8 cellular contexts compared by ENCODE assay signal in the genomic region with DNA sequence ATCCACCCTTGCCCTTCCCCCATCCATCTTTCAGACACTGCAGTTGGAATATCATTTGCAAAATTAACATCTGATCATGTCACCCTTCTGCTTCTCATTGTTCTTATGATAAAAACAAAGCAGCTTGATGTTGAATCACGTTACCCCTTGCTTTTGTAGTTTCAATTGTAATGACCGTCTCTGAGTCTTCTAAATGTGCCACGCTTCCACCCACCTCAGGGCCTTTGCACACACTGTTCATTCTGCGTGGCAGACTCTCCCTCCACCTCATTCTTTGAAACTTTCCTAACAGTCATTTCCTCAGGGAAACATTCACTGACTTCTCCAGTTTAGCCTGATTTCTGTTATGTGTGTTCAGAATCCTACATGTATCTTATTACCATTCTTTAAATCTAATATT.
"Had no signal": no experiment of that assay in that cellular context is flagged by ENCODE, and none has a peak within 500 bp of the region (broad histone marks: within the 10 kb centered on the region; RNA-seq: fewer than 3 reads in every experiment).

No MANE protein-coding gene starts in this region.

- H3K4me3 ChIP-seq: GM12878 had no signal

- FAIRE-seq: G401.6, GM12878, GM12891, GM12892, GM18507, GM19239 had no signal

- DNase-seq: GDM1, GF-D8 had no signal

- ATAC-seq: GM12878 had no signal
